8 cellular contexts compared by ENCODE assay signal in genomic region chr5:88659529-88660325, GRCh38.
DNase-seq lines count a peak whose midpoint lies in the region; ATAC-seq and TF ChIP-seq lines count a peak whose summit lies in the region.

No MANE protein-coding gene starts in this region.

- TF ChIP-seq CTCF in mesothelial cell of epicardium (IDR thresholded peaks at IDR 0.05; ENCODE audit: unreplicated experiment), result no peak

- H3K4me3 Mint-ChIP-seq in T-helper 17 cell (peak overlapping the region; percentile 28), mesothelial cell of epicardium (peak overlapping the region; percentile 39)
- no peak overlapping the region for H3K4me3 Mint-ChIP-seq in activated CD4-positive, alpha-beta T cell treated with anti-CD3 and anti-CD28 coated beads for 36 hours

- DNase-seq in T-helper 17 cell (no peak), mesothelial cell of epicardium (ENCODE audit: low spot score in 2 of 2, unreplicated experiment in 2 of 2) (no peak), AG08396 (ENCODE audit: low spot score) (no peak)
- DNase-seq in activated CD4-positive, alpha-beta T cell treated with anti-CD3 and anti-CD28 coated beads for 36 hours, result no peak
- DNase-seq in stimulated activated CD4-positive, alpha-beta T cell treated with anti-CD3 and anti-CD28 coated beads, Interleukin-15, amount 100 ng/mL, for 24 hours, result no peak

- H3K27ac Mint-ChIP-seq in T-helper 17 cell, result peak overlapping the region; percentile 37
- no peak overlapping the region for H3K27ac Mint-ChIP-seq in mesothelial cell of epicardium
- no peak overlapping the region for H3K27ac Mint-ChIP-seq in activated CD4-positive, alpha-beta T cell treated with anti-CD3 and anti-CD28 coated beads for 36 hours

- no peaks in the 10 kb centered on the region for H3K36me3 Mint-ChIP-seq in T-helper 17 cell (ENCODE audit: low read depth)
- no peaks in the 10 kb centered on the region for H3K36me3 Mint-ChIP-seq in mesothelial cell of epicardium
- H3K36me3 Mint-ChIP-seq in activated CD4-positive, alpha-beta T cell treated with anti-CD3 and anti-CD28 coated beads for 36 hours (ENCODE audit: low read depth), result no peaks in the 10 kb centered on the region

- intact Hi-C loops in activated CD4-positive, alpha-beta T cell treated with anti-CD3 and anti-CD28 coated beads for 36 hours (cut with DNase I, micrococcal nuclease), result loop anchor here in 1 of 2 experiments (2.0 to 5.0 kb wide), 4 partner anchors 15 to 519 kb away; partner anchors contain the start of gene TMEM161B

- POLR2A ChIA-PET in activated CD4-positive, alpha-beta T cell treated with anti-CD3 and anti-CD28 coated beads for 36 hours (lab: Charles Lee), result no interaction called here

- peak; percentile 51 for ATAC-seq in GM18858 (IDR thresholded peaks at IDR 0.05; ENCODE audit: unreplicated experiment)
- peak; percentile 55 for ATAC-seq in HG02623 (IDR thresholded peaks at IDR 0.05; ENCODE audit: unreplicated experiment)
- no peak for ATAC-seq in T-helper 17 cell
- no peak for ATAC-seq in HG03135 (IDR thresholded peaks at IDR 0.05; ENCODE audit: unreplicated experiment)
- ATAC-seq in activated CD4-positive, alpha-beta T cell treated with anti-CD3 and anti-CD28 coated beads for 36 hours, result no peak

- H3K9me3 ChIP-seq in T-helper 17 cell (ENCODE audit: control insufficient read depth, low read length, poor library complexity, severe bottlenecking), result peaks cover 16% of the 10 kb centered on the region

- H3K4me1 Mint-ChIP-seq in T-helper 17 cell (peaks cover 6% of the 10 kb centered on the region), mesothelial cell of epicardium (peaks cover 8% of the 10 kb centered on the region)
- H3K4me1 Mint-ChIP-seq in activated CD4-positive, alpha-beta T cell treated with anti-CD3 and anti-CD28 coated beads for 36 hours, result peaks cover 9% of the 10 kb centered on the region

- H3K27me3 Mint-ChIP-seq in T-helper 17 cell (peaks cover 60% of the 10 kb centered on the region), mesothelial cell of epicardium (ENCODE audit: low read depth) (peaks cover 90% of the 10 kb centered on the region)
- peaks cover 45% of the 10 kb centered on the region for H3K27me3 Mint-ChIP-seq in activated CD4-positive, alpha-beta T cell treated with anti-CD3 and anti-CD28 coated beads for 36 hours

- CTCF ChIA-PET in activated CD4-positive, alpha-beta T cell treated with anti-CD3 and anti-CD28 coated beads for 36 hours (lab: Charles Lee), result interaction anchor here (1.5 to 2.8 kb wide), 2 partner anchors 20 to 31 kb away, joined by 5 to 15 read pairs; no protein-coding TSS in a partner anchor

- H3K9me3 Mint-ChIP-seq in mesothelial cell of epicardium, result no peaks in the 10 kb centered on the region
- H3K9me3 Mint-ChIP-seq in activated CD4-positive, alpha-beta T cell treated with anti-CD3 and anti-CD28 coated beads for 36 hours (ENCODE audit: low read depth), result peaks cover 7% of the 10 kb centered on the region

Comparison
In these comparisons a context has a peak if more than half of its experiments do, and no peak if none do; other contexts are left out.
1. ATAC-seq: peak in GM18858 (single experiment) and HG02623 (single experiment); none in T-helper 17 cell (single experiment), HG03135 (single experiment) and activated CD4-positive, alpha-beta T cell treated with anti-CD3 and anti-CD28 coated beads for 36 hours (single experiment).